In genomic region chr17:40032322-40033320, GRCh38 we compare ENCODE assay signal across 22 cellular contexts. TPM values are rescaled to one million over a fixed set of nuclear protein-coding genes. Genes with fewer than 3 reads are reported as not detected.
DNase-seq lines count a peak whose midpoint lies in the region; ATAC-seq, FAIRE-seq and TF ChIP-seq lines count a peak whose summit lies in the region.
"Had no signal": no experiment of that assay in that cellular context is flagged by ENCODE, and none has a peak within 500 bp of the region (broad histone marks: within the 10 kb centered on the region; RNA-seq: fewer than 3 reads in every experiment).

No MANE protein-coding gene starts in this region.

- no peaks in the 10 kb centered on the region for H4K20me1 ChIP-seq in Karpas-422 (ENCODE audit: insufficient read depth, low read depth, low read length)

- H3K4me2 ChIP-seq in Karpas-422 (ENCODE audit: low read depth, low read length, poor library complexity, severe bottlenecking) = no peak overlapping the region

- peak; percentile 13 for FAIRE-seq in urothelium cell line (lab: Jason Lieb, UNC)
- FAIRE-seq: D721Med, G401.6 had no signal

- TF ChIP-seq CTCF in body of pancreas (IDR thresholded peaks at IDR 0.05) = peak in 1 of 7 experiments; percentile 5
- TF ChIP-seq CTCF in heart right ventricle (IDR thresholded peaks at IDR 0.05) = no peak

- no peak overlapping the region for H2AFZ ChIP-seq in Karpas-422 (ENCODE audit: low read length)

- H3K27me3 ChIP-seq in body of pancreas (no peaks in the 10 kb centered on the region), heart right ventricle (no peaks in the 10 kb centered on the region), muscle layer of duodenum (ENCODE audit: low read depth, low read length) (no peaks in the 10 kb centered on the region), Karpas-422 (ENCODE audit: low read length) (no peaks in the 10 kb centered on the region)

- no peaks in the 10 kb centered on the region for H3K9me2 ChIP-seq in Karpas-422 (replicated peaks; ENCODE audit: insufficient read depth, low read length)

- DNase-seq in body of pancreas (peak; percentile 96 to 99 (median 98)), heart right ventricle (peak; percentile 63 to 69), urothelium cell line (ENCODE audit: low spot score) (no peak), Karpas-422 (no peak), iPS-NIHi11 (ENCODE audit: low spot score) (no peak)
- DNase-seq: activated CD4-positive, CD25-positive, alpha-beta regulatory T cell; activated CD8-positive, alpha-beta T cell treated with anti-CD3 and anti-CD28 coated beads for 36 hours; activated T-cell treated with anti-CD3 and anti-CD28 coated beads, Interleukin-2, amount 50 U/mL, for 4 hours; AML-193; erythroblast; NCI-H1417 treated with DMSO at 0.1 percent for 48 hours; NCI-H2171 treated with DMSO at 0.1 percent for 48 hours; NCI-H774; PC-3 had no signal

- intact Hi-C loops in body of pancreas (cut with DNase I) (no loop called here), heart right ventricle (cut with DNase I) (loop anchor here in 4 of 10 donors (10.0 kb wide), 3 partner anchors 52 to 142 kb away; partner anchors contain the start of gene RAPGEFL1 (in 1 of the 4))

- H3K9me3 ChIP-seq in body of pancreas (no peaks in the 10 kb centered on the region), heart right ventricle (no peaks in the 10 kb centered on the region), muscle layer of duodenum (ENCODE audit: control insufficient read depth in 1 of 2, low read length in 2 of 2) (no peaks in the 10 kb centered on the region), Karpas-422 (ENCODE audit: low read length) (no peaks in the 10 kb centered on the region)

- ATAC-seq in body of pancreas (peak; percentile 92), heart right ventricle (peak; percentile 26 to 85 (median 80)), HG03565 (IDR thresholded peaks at IDR 0.05; ENCODE audit: unreplicated experiment) (no peak)
- ATAC-seq: activated CD8-positive, alpha-beta T cell treated with anti-CD3 and anti-CD28 coated beads for 36 hours; activated naive CD4-positive, alpha-beta T cell treated with anti-CD3 and anti-CD28 coated beads, Interleukin-2, amount 50 U/mL, for 72 hours; activated T-cell treated with anti-CD3 and anti-CD28 coated beads, Interleukin-2, amount 50 U/mL, for 4 hours; PC-3 had no signal

- H3K4me1 ChIP-seq in body of pancreas (peaks cover 54% of the 10 kb centered on the region), heart right ventricle (peaks cover 0 to 25% (median 12%) of the 10 kb centered on the region in 9 donors), muscle layer of duodenum (ENCODE audit: control insufficient read depth in 1 of 2, insufficient read depth in 2 of 2, low read length in 2 of 2) (peaks cover 0 to 35% of the 10 kb centered on the region in 2 donors), Karpas-422 (ENCODE audit: low read length) (peaks cover 5% of the 10 kb centered on the region)

- peak in 2 of 3 donors; percentile 28 to 42 for TF ChIP-seq POLR2A in body of pancreas (IDR thresholded peaks at IDR 0.05)

- H3K27ac ChIP-seq in body of pancreas = peak overlapping the region; percentile 72 to 94 (median 82)
- H3K27ac ChIP-seq in heart right ventricle = peak overlapping the region in 7 of 10 donors; percentile 18 to 76 (median 48)
- H3K27ac ChIP-seq in muscle layer of duodenum (ENCODE audit: low read length) = peak overlapping the region; percentile 79
- no peak overlapping the region for H3K27ac ChIP-seq in Karpas-422 (ENCODE audit: low read length)
- H3K27ac ChIP-seq: coronary artery, SK-N-MC had no signal

- H3K79me2 ChIP-seq in Karpas-422 (ENCODE audit: low read length) = no peaks in the 10 kb centered on the region

- no peak overlapping the region for H3K9ac ChIP-seq in Karpas-422 (ENCODE audit: low read length)

- 38 to 49% methylated on average over 8 to 23 of the region's 23 CpGs for WGBS in body of pancreas, 2 donors
- 80 to 86% methylated on average over 23 of the region's 23 CpGs for WGBS in heart right ventricle, 2 donors

- peaks cover 0 to 13% of the 10 kb centered on the region in 2 donors for H3K36me3 ChIP-seq in body of pancreas (replicated peaks in 1 of 2; ENCODE audit: insufficient read depth in 1 of 2, low read depth in 2 of 2)
- H3K36me3 ChIP-seq in heart right ventricle = peaks cover 0 to 94% (median 54%) of the 10 kb centered on the region in 9 donors
- H3K36me3 ChIP-seq in muscle layer of duodenum (ENCODE audit: control insufficient read depth in 1 of 2, insufficient read depth in 2 of 2, low read length in 2 of 2) = peaks cover 52 to 53% of the 10 kb centered on the region in 2 donors
- peaks cover 8% of the 10 kb centered on the region; the same call in 1 of the 2 replicates for H3K36me3 ChIP-seq in Karpas-422 (ENCODE audit: insufficient read depth, low read length)

- no peak overlapping the region for H3K4me3 ChIP-seq in body of pancreas
- no peak overlapping the region for H3K4me3 ChIP-seq in heart right ventricle
- H3K4me3 ChIP-seq in muscle layer of duodenum (ENCODE audit: low read depth in 1 of 2, low read length in 2 of 2) = no peak overlapping the region
- no peak overlapping the region for H3K4me3 ChIP-seq in Karpas-422 (ENCODE audit: low read length)
- H3K4me3 ChIP-seq: coronary artery, SK-N-MC had no signal

RNA-seq across cellular contexts. Expression of gene CSF3, which starts 17.4 kb away (rescaled TPM):
- total RNA-seq in body of pancreas = 1 to 10 TPM in 1 of 2 donors, under 1 TPM in 1; 0.78 to 1.6 TPM
- total RNA-seq in heart right ventricle = 1 to 10 TPM in 2 of 10 donors, under 1 TPM in 1, not detected in 7; 0.81 to 4.2 (median 1.6) TPM
- under 1 TPM; 0.29 to 0.32 TPM for polyA plus RNA-seq in heart right ventricle
- not detected in 2 replicates for total RNA-seq in Karpas-422 (2014; rRNA removed; shearing (Covaris generic); ENCODE audit: low replicate concordance)
- total RNA-seq: activated CD8-positive, alpha-beta T cell treated with anti-CD3 and anti-CD28 coated beads for 36 hours; activated naive CD4-positive, alpha-beta T cell treated with anti-CD3 and anti-CD28 coated beads, Interleukin-2, amount 50 U/mL, for 72 hours; activated T-cell treated with anti-CD3 and anti-CD28 coated beads, Interleukin-2, amount 50 U/mL, for 4 hours; neural crest cell had no signal

RNA-seq across cellular contexts. Expression of gene MED24, which starts 21.6 kb away (rescaled TPM):
- total RNA-seq in body of pancreas = 10 to 100 TPM; 34.9 to 38.7 TPM
- total RNA-seq in heart right ventricle = 10 to 100 TPM; 46.7 to 63.2 (median 58.4) TPM
- polyA plus RNA-seq in heart right ventricle = 10 to 100 TPM; 47.2 to 75.6 TPM
- total RNA-seq in Karpas-422 (2014; rRNA removed; shearing (Covaris generic); ENCODE audit: low replicate concordance) = 40.8 and 50.6 TPM in 2 replicates

RNA-seq across cellular contexts. Expression of gene THRA, which starts 30.1 kb away (rescaled TPM):
- 10 to 100 TPM; 37.9 to 61.6 TPM for total RNA-seq in body of pancreas
- 100 to 1,000 TPM in 1 of 10 donors, 10 to 100 TPM in 9; 59.8 to 102 (median 69.7) TPM for total RNA-seq in heart right ventricle
- 10 to 100 TPM; 29.8 to 44.2 TPM for polyA plus RNA-seq in heart right ventricle
- total RNA-seq in Karpas-422 (2014; rRNA removed; shearing (Covaris generic); ENCODE audit: low replicate concordance) = 1.7 and 2.5 TPM in 2 replicates

RNA-seq across cellular contexts. Expression of gene PSMD3, which starts 52.0 kb away (rescaled TPM):
- total RNA-seq in body of pancreas (10 to 100 TPM; 39.6 to 40.2 TPM), heart right ventricle (100 to 1,000 TPM in 1 of 10 donors, 10 to 100 TPM in 9; 76.5 to 113 (median 81.8) TPM)
- polyA plus RNA-seq in heart right ventricle = 100 to 1,000 TPM in 1 of 2 donors, 10 to 100 TPM in 1; 46.7 to 109 TPM
- 87.1 and 126 TPM in 2 replicates for total RNA-seq in Karpas-422 (2014; rRNA removed; shearing (Covaris generic); ENCODE audit: low replicate concordance)

Comparison
In these comparisons a context has a peak if more than half of its experiments do, and no peak if none do; other contexts are left out.
1. DNase-seq: peak in body of pancreas (4 of 4) and heart right ventricle (2 of 2); none in urothelium cell line (single experiment), Karpas-422 (single experiment) and iPS-NIHi11 (single experiment).
2. RNA of gene THRA, which starts 30.1 kb away (total RNA-seq): 59.8 to 102 TPM in heart right ventricle and 37.9 to 61.6 TPM in body of pancreas; 1.7 to 2.5 TPM in Karpas-422; every median in the first group is over 10 times any median in the second.